11 cellular contexts compared by ENCODE assay signal in genomic region chr12:94266796-94267529, GRCh38.
DNase-seq lines count a peak whose midpoint lies in the region; ATAC-seq and TF ChIP-seq lines count a peak whose summit lies in the region.
"Had no signal": no experiment of that assay in that cellular context is flagged by ENCODE, and none has a peak within 500 bp of the region (broad histone marks: within the 10 kb centered on the region; RNA-seq: fewer than 3 reads in every experiment).

No MANE protein-coding gene starts in this region.

- no peak overlapping the region for H3K27ac ChIP-seq in HEK293 (ENCODE audit: extremely low read depth, low read depth, low read length)
- H3K27ac ChIP-seq in CD4-positive, alpha-beta memory T cell (ENCODE audit: low read depth, low read length): no peak overlapping the region

- intact Hi-C loops in natural killer cell (cut with micrococcal nuclease): loop anchor here (10.0 kb wide), 2 partner anchors 62 to 112 kb away; no protein-coding TSS in a partner anchor
- intact Hi-C loops in CD4-positive, alpha-beta memory T cell (cut with micrococcal nuclease): no loop called here

- peaks cover 49 to 72% of the 10 kb centered on the region in 2 donors for H3K4me1 Mint-ChIP-seq in natural killer cell
- peaks cover 38 to 76% (median 57%) of the 10 kb centered on the region in 4 donors for H3K4me1 Mint-ChIP-seq in CD4-positive, alpha-beta memory T cell

- no peak overlapping the region for H3K4me3 Mint-ChIP-seq in natural killer cell
- H3K4me3 Mint-ChIP-seq in CD4-positive, alpha-beta memory T cell: no peak overlapping the region

- H3K9me3 Mint-ChIP-seq in natural killer cell: no peaks in the 10 kb centered on the region
- no peaks in the 10 kb centered on the region for H3K9me3 Mint-ChIP-seq in CD4-positive, alpha-beta memory T cell

- CTCF ChIA-PET in HEK293 (lab: Yijun Ruan, JAX): interaction anchor here (0.7 kb wide), 1 partner anchor 456 kb away, joined by 3 read pairs; no protein-coding TSS in a partner anchor
- CTCF ChIA-PET in CD4-positive, alpha-beta memory T cell (lab: Charles Lee; ENCODE audit: partially characterized antibody): no interaction called here

- peaks cover 3% of the 10 kb centered on the region for H3K4me1 ChIP-seq in HEK293 (ENCODE audit: control insufficient read depth, insufficient read depth, low read length)
- peaks cover 32% of the 10 kb centered on the region for H3K4me1 ChIP-seq in CD4-positive, alpha-beta memory T cell (ENCODE audit: insufficient read depth, low read length)

- no peaks in the 10 kb centered on the region for H3K36me3 ChIP-seq in HEK293 (ENCODE audit: control insufficient read depth in 2 of 2, insufficient read depth in 1 of 2, low read length in 2 of 2)
- peaks cover 3% of the 10 kb centered on the region for H3K36me3 ChIP-seq in CD4-positive, alpha-beta memory T cell (ENCODE audit: insufficient read depth, low read length)

- peak overlapping the region; percentile 19 to 83 for H3K27ac Mint-ChIP-seq in natural killer cell
- H3K27ac Mint-ChIP-seq in CD4-positive, alpha-beta memory T cell: peak overlapping the region in 3 of 7 donors; percentile 10 to 57 (median 30)

- DNase-seq in AG08395 (ENCODE audit: low spot score) (peak; percentile 76), cardiac fibroblast (ENCODE audit: low read depth in 2 of 2) (peak; percentile 58 to 71), natural killer cell (no peak), HPDE6-E6E7 (ENCODE audit: extremely low spot score) (no peak), hepatic stellate cell (ENCODE audit: low spot score) (no peak)
- DNase-seq in CD4-positive, alpha-beta memory T cell: no peak
- DNase-seq: activated CD8-positive, alpha-beta memory T cell treated with anti-CD3 and anti-CD28 coated beads for 24 hours; effector memory CD4-positive, alpha-beta T cell; NCI-H1436 treated with DMSO at 0.1 percent for 48 hours had no signal

- H3K9me3 ChIP-seq in HEK293 (ENCODE audit: control insufficient read depth, insufficient read depth, low read depth, low read length): no peaks in the 10 kb centered on the region
- H3K9me3 ChIP-seq in CD4-positive, alpha-beta memory T cell (ENCODE audit: control insufficient read depth in 1 of 2, low read length in 2 of 2): no peaks in the 10 kb centered on the region

- ATAC-seq in natural killer cell: no peak
- ATAC-seq in HG03196 (IDR thresholded peaks at IDR 0.05; ENCODE audit: unreplicated experiment): no peak

- H3K36me3 Mint-ChIP-seq in natural killer cell: peaks cover 7% of the 10 kb centered on the region
- peaks cover 41 to 46% of the 10 kb centered on the region in 2 donors for H3K36me3 Mint-ChIP-seq in CD4-positive, alpha-beta memory T cell

- POLR2A ChIA-PET in HEK293 (lab: Yijun Ruan, JAX): no interaction called here
- POLR2A ChIA-PET in CD4-positive, alpha-beta memory T cell (lab: Charles Lee; ENCODE audit: partially characterized antibody): no interaction called here

- no peaks in the 10 kb centered on the region for H3K27me3 ChIP-seq in CD4-positive, alpha-beta memory T cell (ENCODE audit: insufficient read depth, low read length)

- H3K27me3 Mint-ChIP-seq in natural killer cell (ENCODE audit: low read depth in 2 of 2): no peaks in the 10 kb centered on the region
- no peaks in the 10 kb centered on the region for H3K27me3 Mint-ChIP-seq in CD4-positive, alpha-beta memory T cell

- no peak overlapping the region for H3K4me3 ChIP-seq in HEK293 (ENCODE audit: low read depth, low read length)
- no peak overlapping the region for H3K4me3 ChIP-seq in cardiac fibroblast (replicated peaks in 1 of 2; ENCODE audit: low read depth in 2 of 2, low read length in 2 of 2)
- no peak overlapping the region for H3K4me3 ChIP-seq in CD4-positive, alpha-beta memory T cell (ENCODE audit: low read length in 2 of 2)

- TF ChIP-seq CTCF in HEK293 (tag by site-specific recombination; IDR thresholded peaks at IDR 0.05): no peak
- no peak for TF ChIP-seq CTCF in cardiac fibroblast (IDR thresholded peaks at IDR 0.05; ENCODE audit: low read depth, low read length)
- no peak for TF ChIP-seq CTCF in natural killer cell (IDR thresholded peaks at IDR 0.05)

TF ChIP-seq in HEK293, 187 proteins besides CTCF, POLR2A, EP300 and RAD21:
- TF ChIP-seq GFI1B (tag by site-specific recombination; IDR thresholded peaks at IDR 0.05) (no peak), ZEB2 (tag by site-specific recombination; IDR thresholded peaks at IDR 0.05) (0 out of 2 replicates have a peak, but pooled peaks have one; percentile 24), TRIM28 (IDR thresholded peaks at IDR 0.05; ENCODE audit: borderline replicate concordance, low read length) (no peak), ZNF530 (tag by site-specific recombination; IDR thresholded peaks at IDR 0.05; ENCODE audit: low read depth) (no peak), ZNF623 (tag by site-specific recombination; IDR thresholded peaks at IDR 0.05) (no peak), ZBTB21 (tag by site-specific recombination; IDR thresholded peaks at IDR 0.05) (no peak)

Comparison
In these comparisons a context has a peak if more than half of its experiments do, and no peak if none do; other contexts are left out.
1. DNase-seq: peak in AG08395 (single experiment) and cardiac fibroblast (2 of 2); none in natural killer cell (single experiment), HPDE6-E6E7 (single experiment), CD4-positive, alpha-beta memory T cell (0 of 5) and hepatic stellate cell (single experiment).